2 cellular contexts compared by ENCODE assay signal in the genomic region with DNA sequence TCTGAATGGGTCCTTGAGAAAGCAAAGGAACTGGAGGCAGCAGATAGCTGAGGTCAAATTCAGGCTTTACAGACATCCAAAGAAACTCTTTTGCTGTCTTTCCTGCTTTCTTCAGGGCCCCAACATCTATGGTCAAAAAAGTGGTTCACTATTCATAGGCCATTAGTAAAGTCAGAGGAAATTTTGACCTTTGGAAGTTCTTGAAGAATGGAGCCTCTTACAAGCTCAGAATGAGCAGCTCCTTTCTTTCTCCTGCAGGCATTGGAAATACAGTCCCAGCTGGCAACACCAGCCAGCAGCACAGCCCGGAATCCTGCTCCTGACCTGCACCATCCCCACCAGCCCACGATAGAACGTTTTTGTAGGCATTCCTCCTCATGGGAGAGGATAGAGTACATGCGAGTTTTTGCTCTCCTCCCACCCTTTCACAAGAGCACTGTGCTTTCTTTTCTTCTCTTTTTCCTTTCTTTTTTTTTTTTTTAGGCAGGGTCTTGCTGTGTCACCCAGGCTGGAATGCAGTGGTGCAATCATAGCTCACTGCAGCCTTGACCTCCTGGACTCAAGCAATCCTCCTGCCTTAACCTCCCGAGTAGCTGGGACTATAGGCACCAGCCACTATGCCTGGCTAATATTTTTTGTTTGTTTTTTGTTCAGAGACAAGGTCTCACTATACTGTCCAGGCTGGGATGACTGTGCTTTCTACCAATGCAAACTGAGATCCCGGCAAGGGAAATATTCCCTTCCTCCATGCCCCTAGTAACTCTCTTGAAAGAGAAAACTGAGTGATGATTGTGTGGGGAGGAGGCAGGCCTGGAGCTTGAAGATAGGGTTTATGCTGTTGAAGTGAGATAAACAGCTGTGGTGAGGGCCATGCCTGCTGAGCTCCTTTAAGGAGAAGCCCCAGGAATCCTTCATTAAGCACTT.
TF ChIP-seq lines count a peak whose summit lies in the region.

No MANE protein-coding gene starts in this region.

TF ChIP-seq in K562, 482 proteins besides CTCF, POLR2A, EP300 and RAD21 (continued from another document and continues in another):
- TF ChIP-seq, protein P1, sequence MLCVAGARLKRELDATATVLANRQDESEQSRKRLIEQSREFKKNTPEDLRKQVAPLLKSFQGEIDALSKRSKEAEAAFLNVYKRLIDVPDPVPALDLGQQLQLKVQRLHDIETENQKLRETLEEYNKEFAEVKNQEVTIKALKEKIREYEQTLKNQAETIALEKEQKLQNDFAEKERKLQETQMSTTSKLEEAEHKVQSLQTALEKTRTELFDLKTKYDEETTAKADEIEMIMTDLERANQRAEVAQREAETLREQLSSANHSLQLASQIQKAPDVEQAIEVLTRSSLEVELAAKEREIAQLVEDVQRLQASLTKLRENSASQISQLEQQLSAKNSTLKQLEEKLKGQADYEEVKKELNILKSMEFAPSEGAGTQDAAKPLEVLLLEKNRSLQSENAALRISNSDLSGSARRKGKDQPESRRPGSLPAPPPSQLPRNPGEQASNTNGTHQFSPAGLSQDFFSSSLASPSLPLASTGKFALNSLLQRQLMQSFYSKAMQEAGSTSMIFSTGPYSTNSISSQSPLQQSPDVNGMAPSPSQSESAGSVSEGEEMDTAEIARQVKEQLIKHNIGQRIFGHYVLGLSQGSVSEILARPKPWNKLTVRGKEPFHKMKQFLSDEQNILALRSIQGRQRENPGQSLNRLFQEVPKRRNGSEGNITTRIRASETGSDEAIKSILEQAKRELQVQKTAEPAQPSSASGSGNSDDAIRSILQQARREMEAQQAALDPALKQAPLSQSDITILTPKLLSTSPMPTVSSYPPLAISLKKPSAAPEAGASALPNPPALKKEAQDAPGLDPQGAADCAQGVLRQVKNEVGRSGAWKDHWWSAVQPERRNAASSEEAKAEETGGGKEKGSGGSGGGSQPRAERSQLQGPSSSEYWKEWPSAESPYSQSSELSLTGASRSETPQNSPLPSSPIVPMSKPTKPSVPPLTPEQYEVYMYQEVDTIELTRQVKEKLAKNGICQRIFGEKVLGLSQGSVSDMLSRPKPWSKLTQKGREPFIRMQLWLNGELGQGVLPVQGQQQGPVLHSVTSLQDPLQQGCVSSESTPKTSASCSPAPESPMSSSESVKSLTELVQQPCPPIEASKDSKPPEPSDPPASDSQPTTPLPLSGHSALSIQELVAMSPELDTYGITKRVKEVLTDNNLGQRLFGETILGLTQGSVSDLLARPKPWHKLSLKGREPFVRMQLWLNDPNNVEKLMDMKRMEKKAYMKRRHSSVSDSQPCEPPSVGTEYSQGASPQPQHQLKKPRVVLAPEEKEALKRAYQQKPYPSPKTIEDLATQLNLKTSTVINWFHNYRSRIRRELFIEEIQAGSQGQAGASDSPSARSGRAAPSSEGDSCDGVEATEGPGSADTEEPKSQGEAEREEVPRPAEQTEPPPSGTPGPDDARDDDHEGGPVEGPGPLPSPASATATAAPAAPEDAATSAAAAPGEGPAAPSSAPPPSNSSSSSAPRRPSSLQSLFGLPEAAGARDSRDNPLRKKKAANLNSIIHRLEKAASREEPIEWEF (CRISPR knock-in tag; IDR thresholded peaks at IDR 0.05): peak; percentile 81; the same call in 1 of the 2 replicates
- no peak for TF ChIP-seq FIP1L1 (IDR thresholded peaks at IDR 0.05; ENCODE audit: low read depth, low read length, poor library complexity, severe bottlenecking)
- TF ChIP-seq ZNF395 (CRISPR knock-in tag; IDR thresholded peaks at IDR 0.05): peak; percentile 98
- no peak for TF ChIP-seq SMAD3 (CRISPR knock-in tag; conservative IDR thresholded peaks at IDR 0.05)
- peak; percentile 93 for TF ChIP-seq NEUROD1 (IDR thresholded peaks at IDR 0.05; ENCODE audit: borderline replicate concordance, low read depth, low read length, partially characterized antibody)
- TF ChIP-seq SMARCA5 (IDR thresholded peaks at IDR 0.05): peak; percentile 98
- TF ChIP-seq HNRNPK (IDR thresholded peaks at IDR 0.05; ENCODE audit: low read depth, low read length, poor library complexity, severe bottlenecking): no peak
- TF ChIP-seq JUNB (CRISPR knock-in tag; conservative IDR thresholded peaks at IDR 0.05): no peak
- TF ChIP-seq ERF (CRISPR knock-in tag; IDR thresholded peaks at IDR 0.05): no peak
- TF ChIP-seq MTA1 (IDR thresholded peaks at IDR 0.05; ENCODE audit: borderline replicate concordance): peak; percentile 77
- no peak for TF ChIP-seq THRAP3 (IDR thresholded peaks at IDR 0.05; ENCODE audit: borderline replicate concordance)
- no peak for TF ChIP-seq NR0B1 (IDR thresholded peaks at IDR 0.05; ENCODE audit: partially characterized antibody)
- TF ChIP-seq MIER1 (IDR thresholded peaks at IDR 0.05; ENCODE audit: low read depth): peak; percentile 78; the same call in 1 of the 2 replicates
- TF ChIP-seq CXXC5 (CRISPR knock-in tag; IDR thresholded peaks at IDR 0.05): no peak; the same call in none of the 2 replicates
- TF ChIP-seq, protein P2, sequence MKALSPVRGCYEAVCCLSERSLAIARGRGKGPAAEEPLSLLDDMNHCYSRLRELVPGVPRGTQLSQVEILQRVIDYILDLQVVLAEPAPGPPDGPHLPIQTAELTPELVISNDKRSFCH (CRISPR knock-in tag; IDR thresholded peaks at IDR 0.05): 0 out of 2 replicates have a peak, but pooled peaks have one; percentile 6
- TF ChIP-seq, protein P2 (tag; IDR thresholded peaks at IDR 0.05): no peak; the same call in 1 of the 2 replicates
- TF ChIP-seq ZNF584 (CRISPR knock-in tag; IDR thresholded peaks at IDR 0.05; ENCODE audit: low read depth): peak; percentile 88
- no peak for TF ChIP-seq NR2F6 (CRISPR knock-in tag; IDR thresholded peaks at IDR 0.05)
- peak; percentile 97; the same call in 1 of the 2 replicates for TF ChIP-seq TARDBP (IDR thresholded peaks at IDR 0.05)
- peak in 1 of 2 experiments; percentile 38; a peak in 1 of 4 replicates for TF ChIP-seq FOXA3 (CRISPR knock-in tag; conservative IDR thresholded peaks at IDR 0.05 in 1 of 2, IDR thresholded peaks at IDR 0.05 in 1 of 2)
- no peak for TF ChIP-seq NR2C2 (CRISPR knock-in tag; IDR thresholded peaks at IDR 0.05)
- TF ChIP-seq NR2C2 (tag; IDR thresholded peaks at IDR 0.05): peak; percentile 75; the same call in 1 of the 2 replicates

TF ChIP-seq in HepG2, 621 proteins besides CTCF, POLR2A, EP300 and RAD21 (continued from another document and continues in another):
- TF ChIP-seq, protein P3, sequence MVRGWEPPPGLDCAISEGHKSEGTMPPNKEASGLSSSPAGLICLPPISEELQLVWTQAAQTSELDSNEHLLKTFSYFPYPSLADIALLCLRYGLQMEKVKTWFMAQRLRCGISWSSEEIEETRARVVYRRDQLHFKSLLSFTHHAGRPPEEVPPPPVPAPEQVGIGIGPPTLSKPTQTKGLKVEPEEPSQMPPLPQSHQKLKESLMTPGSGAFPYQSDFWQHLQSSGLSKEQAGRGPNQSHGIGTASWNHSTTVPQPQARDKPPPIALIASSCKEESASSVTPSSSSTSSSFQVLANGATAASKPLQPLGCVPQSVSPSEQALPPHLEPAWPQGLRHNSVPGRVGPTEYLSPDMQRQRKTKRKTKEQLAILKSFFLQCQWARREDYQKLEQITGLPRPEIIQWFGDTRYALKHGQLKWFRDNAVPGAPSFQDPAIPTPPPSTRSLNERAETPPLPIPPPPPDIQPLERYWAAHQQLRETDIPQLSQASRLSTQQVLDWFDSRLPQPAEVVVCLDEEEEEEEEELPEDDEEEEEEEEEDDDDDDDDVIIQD (CRISPR knock-in tag; IDR thresholded peaks at IDR 0.05; ENCODE audit: low read depth): no peak
- no peak for TF ChIP-seq ZNF678 (CRISPR knock-in tag; IDR thresholded peaks at IDR 0.05)
- no peak for TF ChIP-seq ZNF768 (CRISPR knock-in tag; IDR thresholded peaks at IDR 0.05)
- no peak for TF ChIP-seq MYC (CRISPR knock-in tag; IDR thresholded peaks at IDR 0.05; ENCODE audit: borderline replicate concordance)
- TF ChIP-seq FOXA3 (CRISPR knock-in tag; IDR thresholded peaks at IDR 0.05): no peak; the same call in 1 of the 2 replicates
- 0 out of 2 replicates have a peak, but pooled peaks have one; percentile 27 for TF ChIP-seq SSRP1 (CRISPR knock-in tag; IDR thresholded peaks at IDR 0.05)
- TF ChIP-seq EZH2 (conservative IDR thresholded peaks at IDR 0.05; ENCODE audit: low read depth, low read length): no peak
- no peak for TF ChIP-seq HOXA5 (CRISPR knock-in tag; IDR thresholded peaks at IDR 0.05)
- 0 out of 2 replicates have a peak, but pooled peaks have one; percentile 28 for TF ChIP-seq CBFB (CRISPR knock-in tag; IDR thresholded peaks at IDR 0.05)
- TF ChIP-seq ZC3H4 (CRISPR knock-in tag; IDR thresholded peaks at IDR 0.05; ENCODE audit: borderline replicate concordance): no peak
- TF ChIP-seq PHF20 (CRISPR knock-in tag; IDR thresholded peaks at IDR 0.05): no peak
- TF ChIP-seq TCF7L2 (IDR thresholded peaks at IDR 0.05; ENCODE audit: low read depth, low read length): no peak
- TF ChIP-seq, protein P4, sequence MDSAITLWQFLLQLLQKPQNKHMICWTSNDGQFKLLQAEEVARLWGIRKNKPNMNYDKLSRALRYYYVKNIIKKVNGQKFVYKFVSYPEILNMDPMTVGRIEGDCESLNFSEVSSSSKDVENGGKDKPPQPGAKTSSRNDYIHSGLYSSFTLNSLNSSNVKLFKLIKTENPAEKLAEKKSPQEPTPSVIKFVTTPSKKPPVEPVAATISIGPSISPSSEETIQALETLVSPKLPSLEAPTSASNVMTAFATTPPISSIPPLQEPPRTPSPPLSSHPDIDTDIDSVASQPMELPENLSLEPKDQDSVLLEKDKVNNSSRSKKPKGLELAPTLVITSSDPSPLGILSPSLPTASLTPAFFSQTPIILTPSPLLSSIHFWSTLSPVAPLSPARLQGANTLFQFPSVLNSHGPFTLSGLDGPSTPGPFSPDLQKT (CRISPR knock-in tag; IDR thresholded peaks at IDR 0.05; ENCODE audit: borderline replicate concordance): no peak
- TF ChIP-seq ZNF713 (CRISPR knock-in tag; IDR thresholded peaks at IDR 0.05): no peak
- TF ChIP-seq CENPBD1 (CRISPR knock-in tag; IDR thresholded peaks at IDR 0.05; ENCODE audit: borderline replicate concordance, low read depth): no peak
- peak; percentile 89; the same call in 1 of the 2 replicates for TF ChIP-seq ZMYM2 (CRISPR knock-in tag; IDR thresholded peaks at IDR 0.05)
- no peak for TF ChIP-seq CBX2 (IDR thresholded peaks at IDR 0.05; ENCODE audit: low read depth, low read length)
- no peak for TF ChIP-seq CBX2 (CRISPR knock-in tag; IDR thresholded peaks at IDR 0.05; ENCODE audit: low read depth)
- no peak for TF ChIP-seq THAP9 (CRISPR knock-in tag; IDR thresholded peaks at IDR 0.05; ENCODE audit: borderline replicate concordance)
- TF ChIP-seq, protein P5, sequence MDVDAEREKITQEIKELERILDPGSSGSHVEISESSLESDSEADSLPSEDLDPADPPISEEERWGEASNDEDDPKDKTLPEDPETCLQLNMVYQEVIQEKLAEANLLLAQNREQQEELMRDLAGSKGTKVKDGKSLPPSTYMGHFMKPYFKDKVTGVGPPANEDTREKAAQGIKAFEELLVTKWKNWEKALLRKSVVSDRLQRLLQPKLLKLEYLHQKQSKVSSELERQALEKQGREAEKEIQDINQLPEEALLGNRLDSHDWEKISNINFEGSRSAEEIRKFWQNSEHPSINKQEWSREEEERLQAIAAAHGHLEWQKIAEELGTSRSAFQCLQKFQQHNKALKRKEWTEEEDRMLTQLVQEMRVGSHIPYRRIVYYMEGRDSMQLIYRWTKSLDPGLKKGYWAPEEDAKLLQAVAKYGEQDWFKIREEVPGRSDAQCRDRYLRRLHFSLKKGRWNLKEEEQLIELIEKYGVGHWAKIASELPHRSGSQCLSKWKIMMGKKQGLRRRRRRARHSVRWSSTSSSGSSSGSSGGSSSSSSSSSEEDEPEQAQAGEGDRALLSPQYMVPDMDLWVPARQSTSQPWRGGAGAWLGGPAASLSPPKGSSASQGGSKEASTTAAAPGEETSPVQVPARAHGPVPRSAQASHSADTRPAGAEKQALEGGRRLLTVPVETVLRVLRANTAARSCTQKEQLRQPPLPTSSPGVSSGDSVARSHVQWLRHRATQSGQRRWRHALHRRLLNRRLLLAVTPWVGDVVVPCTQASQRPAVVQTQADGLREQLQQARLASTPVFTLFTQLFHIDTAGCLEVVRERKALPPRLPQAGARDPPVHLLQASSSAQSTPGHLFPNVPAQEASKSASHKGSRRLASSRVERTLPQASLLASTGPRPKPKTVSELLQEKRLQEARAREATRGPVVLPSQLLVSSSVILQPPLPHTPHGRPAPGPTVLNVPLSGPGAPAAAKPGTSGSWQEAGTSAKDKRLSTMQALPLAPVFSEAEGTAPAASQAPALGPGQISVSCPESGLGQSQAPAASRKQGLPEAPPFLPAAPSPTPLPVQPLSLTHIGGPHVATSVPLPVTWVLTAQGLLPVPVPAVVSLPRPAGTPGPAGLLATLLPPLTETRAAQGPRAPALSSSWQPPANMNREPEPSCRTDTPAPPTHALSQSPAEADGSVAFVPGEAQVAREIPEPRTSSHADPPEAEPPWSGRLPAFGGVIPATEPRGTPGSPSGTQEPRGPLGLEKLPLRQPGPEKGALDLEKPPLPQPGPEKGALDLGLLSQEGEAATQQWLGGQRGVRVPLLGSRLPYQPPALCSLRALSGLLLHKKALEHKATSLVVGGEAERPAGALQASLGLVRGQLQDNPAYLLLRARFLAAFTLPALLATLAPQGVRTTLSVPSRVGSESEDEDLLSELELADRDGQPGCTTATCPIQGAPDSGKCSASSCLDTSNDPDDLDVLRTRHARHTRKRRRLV (CRISPR knock-in tag; IDR thresholded peaks at IDR 0.05): no peak
- no peak for TF ChIP-seq MAFF (IDR thresholded peaks at IDR 0.05; ENCODE audit: low read depth, low read length)
